9 cellular contexts compared by ENCODE assay signal in the genomic region with DNA sequence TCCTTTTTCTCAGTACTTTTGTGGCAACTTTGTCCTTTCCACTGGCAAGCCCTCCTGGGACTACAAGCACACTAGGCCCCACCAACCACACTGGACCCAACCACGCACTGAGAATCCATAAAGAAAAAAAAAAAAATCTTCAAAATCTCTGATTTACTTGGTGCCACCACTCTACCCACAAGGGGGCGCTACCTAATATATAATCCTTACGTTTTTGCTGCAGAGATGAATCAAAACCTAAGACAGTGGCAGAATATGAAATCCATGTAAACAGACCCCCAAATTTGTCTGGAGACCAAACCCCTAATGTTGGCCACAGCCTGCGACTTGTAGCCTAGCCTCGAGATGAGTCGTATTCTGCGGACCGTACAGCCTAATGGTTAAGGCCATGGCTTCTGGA.
DNase-seq lines count a peak whose midpoint lies in the region; ATAC-seq, FAIRE-seq and TF ChIP-seq lines count a peak whose summit lies in the region.
"Had no signal": no experiment of that assay in that cellular context is flagged by ENCODE, and none has a peak within 500 bp of the region (broad histone marks: within the 10 kb centered on the region; RNA-seq: fewer than 3 reads in every experiment).

No MANE protein-coding gene starts in this region.

- H3K4me3 ChIP-seq in epithelial cell of esophagus (ENCODE audit: low read length) = no peak overlapping the region

- FAIRE-seq in GM12891 (lab: Jason Lieb, UNC) = no peak

- TF ChIP-seq CTCF in epithelial cell of esophagus (IDR thresholded peaks at IDR 0.05; ENCODE audit: insufficient read depth, low read depth, low read length, missing control alignments) = peak; percentile 44

- DNase-seq in 8988T (peak; percentile 11), ELR (ENCODE audit: low read depth) (peak; percentile 45), NCI-H82 treated with DMSO at 0.1 percent for 48 hours (lab: John Stamatoyannopoulos, UW; ENCODE audit: unreplicated experiment) (peak; percentile 10), epithelial cell of esophagus (ENCODE audit: low read depth) (peak; percentile 15), GM12891 (ENCODE audit: insufficient read length, low spot score) (no peak)
- peak; percentile 34 for DNase-seq in stimulated activated CD8-positive, alpha-beta memory T cell treated with anti-CD3 and anti-CD28 coated beads, Interleukin-4, amount 100 ng/mL, for 48 hours

- ATAC-seq in activated CD4-positive, CD25-positive, alpha-beta regulatory T cell treated with anti-CD3 and anti-CD28 coated beads, Interleukin-2, amount 50 U/mL, for 24 hours = no peak
- no peak for ATAC-seq in HG03045 (IDR thresholded peaks at IDR 0.05; ENCODE audit: unreplicated experiment)
- ATAC-seq: activated naive CD4-positive, alpha-beta T cell treated with anti-CD3 and anti-CD28 coated beads, Interleukin-2, amount 50 U/mL, for 72 hours had no signal

- TF ChIP-seq POLR2A in GM12891 (IDR thresholded peaks at IDR 0.05; ENCODE audit: low read depth, low read length) = no peak

TF ChIP-seq in GM12891, 5 proteins besides CTCF, POLR2A, EP300 and RAD21:
- no peak for TF ChIP-seq PAX5 (IDR thresholded peaks at IDR 0.05; ENCODE audit: insufficient read depth, low read length, severe bottlenecking)
- TF ChIP-seq SPI1 (IDR thresholded peaks at IDR 0.05; ENCODE audit: low read depth, low read length) = no peak
- no peak for TF ChIP-seq POLR2AphosphoS5 (IDR thresholded peaks at IDR 0.05; ENCODE audit: low read depth, low read length)
- TF ChIP-seq POU2F2 (IDR thresholded peaks at IDR 0.05; ENCODE audit: low read depth, low read length) = no peak
- TF ChIP-seq TAF1 (IDR thresholded peaks at IDR 0.05; ENCODE audit: low read depth, low read length) = no peak
